In genomic region chr4:154720618-154721267, GRCh38 we compare ENCODE assay signal across 1 cellular context.
TF ChIP-seq lines count a peak whose summit lies in the region.

No MANE protein-coding gene starts in this region.

TF ChIP-seq in HCT116, 20 proteins besides CTCF, POLR2A, EP300 and RAD21 (continued from another document):
- TF ChIP-seq ATF3 (IDR thresholded peaks at IDR 0.05): no peak
- no peak for TF ChIP-seq ZBTB33 (IDR thresholded peaks at IDR 0.05; ENCODE audit: extremely low read depth, insufficient replicate concordance, low read length)
- TF ChIP-seq JUND (IDR thresholded peaks at IDR 0.05): no peak
- no peak for TF ChIP-seq SIN3A (IDR thresholded peaks at IDR 0.05; ENCODE audit: low read depth)
- TF ChIP-seq EGR1 (IDR thresholded peaks at IDR 0.05; ENCODE audit: low read depth): no peak
- no peak for TF ChIP-seq MAX (IDR thresholded peaks at IDR 0.05)
- TF ChIP-seq EZH2 (IDR thresholded peaks at IDR 0.05): no peak
- TF ChIP-seq ELF1 (IDR thresholded peaks at IDR 0.05; ENCODE audit: borderline replicate concordance, low read depth): no peak
- no peak for TF ChIP-seq YY1 (IDR thresholded peaks at IDR 0.05; ENCODE audit: extremely low read depth, insufficient replicate concordance, low read depth, low read length)
